1 cellular context compared by ENCODE assay signal in the genomic region with DNA sequence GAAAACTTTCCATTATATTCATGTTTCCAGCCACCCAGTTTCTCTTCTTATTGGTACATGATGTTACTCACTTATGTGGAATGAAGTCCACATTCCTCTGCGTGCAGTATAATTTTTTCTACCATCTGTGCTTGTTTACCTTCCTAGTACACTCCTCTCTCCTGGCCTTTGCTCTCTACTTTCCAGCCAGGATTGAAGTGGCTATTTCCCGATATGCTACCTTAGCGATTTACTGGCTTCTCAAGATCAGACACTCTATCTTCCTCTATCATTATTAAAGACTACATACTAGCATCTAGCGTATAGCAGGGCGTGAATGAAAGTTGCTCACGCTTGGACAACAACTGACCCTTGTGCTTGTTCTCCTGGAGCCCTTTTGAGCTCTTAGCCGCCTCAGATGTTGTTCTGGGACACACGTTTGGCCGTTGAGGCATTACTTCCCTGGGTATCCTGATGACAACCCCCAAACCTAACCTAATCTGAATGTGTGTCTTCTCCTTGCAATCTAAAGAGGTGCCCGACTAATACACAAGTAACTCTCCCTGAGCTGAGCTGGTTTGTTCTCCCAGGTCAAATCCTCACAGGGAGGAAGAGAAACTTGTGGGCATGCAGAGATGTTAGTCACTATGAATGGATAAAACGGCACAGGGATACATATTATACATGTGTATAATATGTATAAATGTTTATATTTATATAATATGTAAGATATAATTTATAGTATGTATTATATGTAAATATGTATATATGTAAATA.
TF ChIP-seq lines count a peak whose summit lies in the region.

No MANE protein-coding gene starts in this region.

TF ChIP-seq in HepG2, 621 proteins besides CTCF, POLR2A, EP300 and RAD21 (continued from another document):
- TF ChIP-seq, protein P1, sequence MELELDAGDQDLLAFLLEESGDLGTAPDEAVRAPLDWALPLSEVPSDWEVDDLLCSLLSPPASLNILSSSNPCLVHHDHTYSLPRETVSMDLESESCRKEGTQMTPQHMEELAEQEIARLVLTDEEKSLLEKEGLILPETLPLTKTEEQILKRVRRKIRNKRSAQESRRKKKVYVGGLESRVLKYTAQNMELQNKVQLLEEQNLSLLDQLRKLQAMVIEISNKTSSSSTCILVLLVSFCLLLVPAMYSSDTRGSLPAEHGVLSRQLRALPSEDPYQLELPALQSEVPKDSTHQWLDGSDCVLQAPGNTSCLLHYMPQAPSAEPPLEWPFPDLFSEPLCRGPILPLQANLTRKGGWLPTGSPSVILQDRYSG (CRISPR knock-in tag; IDR thresholded peaks at IDR 0.05) = no peak
- no peak for TF ChIP-seq NFATC3 (CRISPR knock-in tag; IDR thresholded peaks at IDR 0.05)
TF ChIP-seq in HepG2: peak in this region for 89.
